Comparison of ENCODE assay signal across 8 cellular contexts in the genomic region with DNA sequence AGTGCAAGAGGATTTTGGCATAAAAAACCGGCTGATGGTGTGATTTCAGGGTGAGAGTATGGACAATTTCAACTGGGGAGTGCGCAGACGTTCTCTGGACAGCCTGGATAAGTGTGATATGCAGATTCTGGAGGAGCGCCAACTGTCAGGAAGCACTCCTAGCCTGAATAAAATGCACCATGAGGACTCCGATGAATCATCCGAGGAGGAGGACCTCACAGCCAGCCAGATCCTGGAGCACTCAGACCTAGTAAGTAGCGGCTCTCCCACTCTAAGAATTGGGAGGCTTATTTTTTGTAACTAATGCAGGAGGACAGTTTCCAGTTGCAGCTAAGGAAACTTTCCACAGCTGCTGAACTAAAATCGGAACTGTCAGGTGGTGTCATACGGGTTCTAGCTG. TPM values are rescaled to one million over a fixed set of nuclear protein-coding genes. Genes with fewer than 3 reads are reported as not detected.
DNase-seq lines count a peak whose midpoint lies in the region; ATAC-seq and TF ChIP-seq lines count a peak whose summit lies in the region.
"Had no signal": no experiment of that assay in that cellular context is flagged by ENCODE, and none has a peak within 500 bp of the region (broad histone marks: within the 10 kb centered on the region; RNA-seq: fewer than 3 reads in every experiment).

No MANE protein-coding gene starts in this region.

- H3K27me3 Mint-ChIP-seq in natural killer cell treated with Interleukin-12 subunit alpha and Interleukin-12 subunit beta and Interleukin-15 and Interleukin-18, amount 100 ng/mL, for 72 hours = no peaks in the 10 kb centered on the region

- H3K36me3 Mint-ChIP-seq in natural killer cell treated with Interleukin-12 subunit alpha and Interleukin-12 subunit beta and Interleukin-15 and Interleukin-18, amount 100 ng/mL, for 72 hours = peaks cover 5% of the 10 kb centered on the region

- H3K9me3 ChIP-seq in right lobe of liver (no peaks in the 10 kb centered on the region), transverse colon (no peaks in the 10 kb centered on the region)

- no peaks in the 10 kb centered on the region for H3K4me1 Mint-ChIP-seq in natural killer cell treated with Interleukin-12 subunit alpha and Interleukin-12 subunit beta and Interleukin-15 and Interleukin-18, amount 100 ng/mL, for 72 hours (ENCODE audit: low read depth in 2 of 2)

- in situ Hi-C loops in transverse colon (cut with MboI; ENCODE audit: low pct_ligation_motif_present in 1 of 4, low pct_unique_long_range_greater_than_20kb in 1 of 4, low sequenced_read_pairs in 3 of 4) = no loop called here

- DNase-seq in NCI-H446 treated with DMSO at 0.1 percent for 48 hours (lab: John Stamatoyannopoulos, UW) (peak; percentile 91), dermis microvascular lymphatic vessel endothelial cell (ENCODE audit: low read depth in 2 of 2) (peak; percentile 93 to 100), right lobe of liver (peak in 2 of 3 donors; percentile 56 to 62), transverse colon (peak; percentile 37), cerebellar nuclear complex (lab: John Stamatoyannopoulos, UW) (no peak)
- DNase-seq in natural killer cell treated with Interleukin-12 subunit alpha and Interleukin-12 subunit beta and Interleukin-15 and Interleukin-18, amount 100 ng/mL, for 72 hours (ENCODE audit: low spot score) = no peak
- DNase-seq: NCI-H2171 had no signal

- TF ChIP-seq EP300 in transverse colon (IDR thresholded peaks at IDR 0.05; ENCODE audit: low read depth) = no peak

- TF ChIP-seq POLR2A in right lobe of liver (IDR thresholded peaks at IDR 0.05) (no peak), transverse colon (IDR thresholded peaks at IDR 0.05) (no peak)

- H3K27ac ChIP-seq in right lobe of liver (peak overlapping the region; percentile 24 to 57 (median 53)), transverse colon (peak overlapping the region; percentile 53 to 67 (median 60))

- H3K4me1 ChIP-seq in right lobe of liver = peaks cover 0 to 18% (median 8%) of the 10 kb centered on the region in 4 donors
- peaks cover 0 to 15% (median 0%) of the 10 kb centered on the region in 4 donors for H3K4me1 ChIP-seq in transverse colon

- TF ChIP-seq CTCF in right lobe of liver (IDR thresholded peaks at IDR 0.05) = no peak
- no peak for TF ChIP-seq CTCF in transverse colon (IDR thresholded peaks at IDR 0.05)

- H3K27me3 ChIP-seq in right lobe of liver = no peaks in the 10 kb centered on the region
- no peaks in the 10 kb centered on the region for H3K27me3 ChIP-seq in transverse colon

- intact Hi-C loops in right lobe of liver (cut with DNase I) (no loop called here), transverse colon (cut with DNase I; ENCODE audit: low total_unique reads) (no loop called here)

- peak; percentile 61 to 78 (median 72) for ATAC-seq in right lobe of liver
- no peak for ATAC-seq in natural killer cell treated with Interleukin-12 subunit alpha and Interleukin-12 subunit beta and Interleukin-15 and Interleukin-18, amount 100 ng/mL, for 72 hours
- ATAC-seq in HG03354 (IDR thresholded peaks at IDR 0.05; ENCODE audit: poor library complexity, severe bottlenecking, unreplicated experiment) = no peak

- H3K4me3 ChIP-seq in right lobe of liver (no peak overlapping the region), transverse colon (no peak overlapping the region)

- 45% methylated on average over 7 of the region's 9 CpGs for WGBS in right lobe of liver (ENCODE audit: insufficient coverage, low coverage, low lambda C conversion rate, missing lambda C conversion rate)
- WGBS in transverse colon (ENCODE audit: low coverage in 1 of 2), 2 donors = 60% methylated on average over 9 of the region's 9 CpGs; no CpG with 5 or more reads in 1 of the 2 donors

- no peaks in the 10 kb centered on the region for H3K9me3 Mint-ChIP-seq in natural killer cell treated with Interleukin-12 subunit alpha and Interleukin-12 subunit beta and Interleukin-15 and Interleukin-18, amount 100 ng/mL, for 72 hours

- H3K27ac Mint-ChIP-seq in natural killer cell treated with Interleukin-12 subunit alpha and Interleukin-12 subunit beta and Interleukin-15 and Interleukin-18, amount 100 ng/mL, for 72 hours = no peak overlapping the region

- H3K4me3 Mint-ChIP-seq in natural killer cell treated with Interleukin-12 subunit alpha and Interleukin-12 subunit beta and Interleukin-15 and Interleukin-18, amount 100 ng/mL, for 72 hours = no peak overlapping the region

- H3K36me3 ChIP-seq in right lobe of liver (peaks cover 0 to 37% (median 5%) of the 10 kb centered on the region in 4 donors), transverse colon (peaks cover 0 to 22% (median 0%) of the 10 kb centered on the region in 4 donors)

RNA-seq across cellular contexts. Expression of a gene that starts 53.6 kb away (rescaled TPM):
- total RNA-seq in dermis microvascular lymphatic vessel endothelial cell (not detected in 2 replicates), right lobe of liver (not detected), transverse colon (not detected)
- total RNA-seq in natural killer cell treated with Interleukin-12 subunit alpha and Interleukin-12 subunit beta and Interleukin-15 and Interleukin-18, amount 100 ng/mL, for 72 hours = not detected

RNA-seq across cellular contexts. Expression of a gene that starts 53.7 kb away (rescaled TPM):
- total RNA-seq in dermis microvascular lymphatic vessel endothelial cell = 2.3 and 5.1 TPM in 2 replicates
- total RNA-seq in right lobe of liver = 1 to 10 TPM in 4 of 6 experiments, under 1 TPM in 2; 0.46 to 4.0 (median 1.8) TPM
- 1 to 10 TPM in 3 of 4 donors, not detected in 1; 1.6 to 4.8 (median 2.4) TPM for total RNA-seq in transverse colon
- total RNA-seq in natural killer cell treated with Interleukin-12 subunit alpha and Interleukin-12 subunit beta and Interleukin-15 and Interleukin-18, amount 100 ng/mL, for 72 hours = 10 to 100 TPM; 11.0 to 28.5 TPM

Comparison
In these comparisons a context has a peak if more than half of its experiments do, and no peak if none do; other contexts are left out.
1. DNase-seq: peak in NCI-H446 treated with DMSO at 0.1 percent for 48 hours (single experiment), dermis microvascular lymphatic vessel endothelial cell (2 of 2), right lobe of liver (2 of 3) and transverse colon (single experiment); none in cerebellar nuclear complex (0 of 2) and natural killer cell treated with Interleukin-12 subunit alpha and Interleukin-12 subunit beta and Interleukin-15 and Interleukin-18, amount 100 ng/mL, for 72 hours (single experiment).
2. ATAC-seq: peak in right lobe of liver (4 of 4); none in natural killer cell treated with Interleukin-12 subunit alpha and Interleukin-12 subunit beta and Interleukin-15 and Interleukin-18, amount 100 ng/mL, for 72 hours (0 of 2) and HG03354 (single experiment).